Comparison of ENCODE assay signal across 29 cellular contexts in genomic region chr1:60657926-60658325, GRCh38.
DNase-seq lines count a peak whose midpoint lies in the region; ATAC-seq and TF ChIP-seq lines count a peak whose summit lies in the region.
"Had no signal": no experiment of that assay in that cellular context is flagged by ENCODE, and none has a peak within 500 bp of the region (broad histone marks: within the 10 kb centered on the region; RNA-seq: fewer than 3 reads in every experiment).

No MANE protein-coding gene starts in this region.

- H3K4me3 Mint-ChIP-seq in activated CD8-positive, alpha-beta memory T cell treated with anti-CD3 and anti-CD28 coated beads, Interleukin-2, amount 10 ng/mL, durations not matched to agents 7 days and 5 days: no peak overlapping the region
- H3K4me3 Mint-ChIP-seq in Calu3 (ENCODE audit: low read depth, unreplicated experiment): no peak overlapping the region
- H3K4me3 Mint-ChIP-seq in activated CD8-positive, alpha-beta T cell treated with anti-CD3 and anti-CD28 coated beads, Interleukin-2, amount 10 ng/mL, durations not matched to agents 7 days and 5 days: no peak overlapping the region
- H3K4me3 Mint-ChIP-seq: activated CD4-positive, alpha-beta T cell treated with anti-CD3 and anti-CD28 coated beads, Interleukin-2, amount 10 ng/mL, durations not matched to agents 7 days and 5 days; activated naive CD4-positive, alpha-beta T cell treated with anti-CD3 and anti-CD28 coated beads for 36 hours; activated T-cell treated with anti-CD3 and anti-CD28 coated beads, Interleukin-2, amount 50 U/mL, for 72 hours; B cell; CD8-positive, alpha-beta T cell; immature natural killer cell; WTC11 had no signal

- no peaks in the 10 kb centered on the region for H3K9me3 Mint-ChIP-seq in activated CD8-positive, alpha-beta memory T cell treated with anti-CD3 and anti-CD28 coated beads, Interleukin-2, amount 10 ng/mL, durations not matched to agents 7 days and 5 days (ENCODE audit: low read depth)
- H3K9me3 Mint-ChIP-seq in Calu3 (ENCODE audit: low read depth, unreplicated experiment): peaks cover 2% of the 10 kb centered on the region
- no peaks in the 10 kb centered on the region for H3K9me3 Mint-ChIP-seq in activated CD8-positive, alpha-beta T cell treated with anti-CD3 and anti-CD28 coated beads, Interleukin-2, amount 10 ng/mL, durations not matched to agents 7 days and 5 days (ENCODE audit: insufficient read depth)
- H3K9me3 Mint-ChIP-seq: activated naive CD4-positive, alpha-beta T cell treated with anti-CD3 and anti-CD28 coated beads for 36 hours; activated T-cell treated with anti-CD3 and anti-CD28 coated beads, Interleukin-2, amount 50 U/mL, for 72 hours; CD8-positive, alpha-beta T cell had no signal

- BruUV-seq in Calu3 (replicated peaks; lab: Mats Ljungman, UMichigan): no TSS peak

- H3K4me1 Mint-ChIP-seq in activated CD8-positive, alpha-beta memory T cell treated with anti-CD3 and anti-CD28 coated beads, Interleukin-2, amount 10 ng/mL, durations not matched to agents 7 days and 5 days: no peaks in the 10 kb centered on the region
- no peaks in the 10 kb centered on the region for H3K4me1 Mint-ChIP-seq in Calu3 (ENCODE audit: low read depth, unreplicated experiment)
- no peaks in the 10 kb centered on the region for H3K4me1 Mint-ChIP-seq in activated CD8-positive, alpha-beta T cell treated with anti-CD3 and anti-CD28 coated beads, Interleukin-2, amount 10 ng/mL, durations not matched to agents 7 days and 5 days (ENCODE audit: low read depth)
- H3K4me1 Mint-ChIP-seq: activated CD4-positive, alpha-beta T cell treated with anti-CD3 and anti-CD28 coated beads, Interleukin-2, amount 10 ng/mL, durations not matched to agents 7 days and 5 days; B cell; immature natural killer cell; WTC11 had no signal

- intact Hi-C loops in Calu3 (cut with micrococcal nuclease; ENCODE audit: unreplicated experiment): no loop called here

- H3K27me3 Mint-ChIP-seq in activated CD8-positive, alpha-beta memory T cell treated with anti-CD3 and anti-CD28 coated beads, Interleukin-2, amount 10 ng/mL, durations not matched to agents 7 days and 5 days: no peaks in the 10 kb centered on the region
- no peaks in the 10 kb centered on the region for H3K27me3 Mint-ChIP-seq in Calu3 (ENCODE audit: unreplicated experiment)
- no peaks in the 10 kb centered on the region for H3K27me3 Mint-ChIP-seq in activated CD8-positive, alpha-beta T cell treated with anti-CD3 and anti-CD28 coated beads, Interleukin-2, amount 10 ng/mL, durations not matched to agents 7 days and 5 days (ENCODE audit: low read depth)
- H3K27me3 Mint-ChIP-seq: activated CD4-positive, alpha-beta T cell treated with anti-CD3 and anti-CD28 coated beads, Interleukin-2, amount 10 ng/mL, durations not matched to agents 7 days and 5 days; B cell had no signal

- H3K27me3 ChIP-seq in BLaER1: no peaks in the 10 kb centered on the region
- H3K27me3 ChIP-seq: MG63, testis had no signal

- no peak overlapping the region for H3K9ac ChIP-seq in BLaER1
- H3K9ac ChIP-seq: parathyroid adenoma had no signal

- H3K4me3 ChIP-seq in BLaER1: no peak overlapping the region
- H3K4me3 ChIP-seq: coronary artery, MG63, smooth muscle cell, testis had no signal

- H3K4me1 ChIP-seq in BLaER1: peaks cover 9% of the 10 kb centered on the region; the same call in 1 of the 2 replicates
- H3K4me1 ChIP-seq: parathyroid adenoma, testis had no signal

- H3K36me3 Mint-ChIP-seq in activated CD8-positive, alpha-beta memory T cell treated with anti-CD3 and anti-CD28 coated beads, Interleukin-2, amount 10 ng/mL, durations not matched to agents 7 days and 5 days: no peaks in the 10 kb centered on the region
- H3K36me3 Mint-ChIP-seq in Calu3 (ENCODE audit: insufficient read depth, unreplicated experiment): no peaks in the 10 kb centered on the region
- no peaks in the 10 kb centered on the region for H3K36me3 Mint-ChIP-seq in activated CD8-positive, alpha-beta T cell treated with anti-CD3 and anti-CD28 coated beads, Interleukin-2, amount 10 ng/mL, durations not matched to agents 7 days and 5 days (ENCODE audit: low read depth)
- H3K36me3 Mint-ChIP-seq: CD8-positive, alpha-beta T cell; immature natural killer cell; WTC11 had no signal

- H3K27ac ChIP-seq in BLaER1: no peak overlapping the region
- H3K27ac ChIP-seq: coronary artery, parathyroid adenoma, testis had no signal

- CTCF ChIA-PET in activated CD8-positive, alpha-beta memory T cell treated with anti-CD3 and anti-CD28 coated beads, Interleukin-2, amount 10 ng/mL, durations not matched to agents 7 days and 5 days (lab: Charles Lee): no interaction called here
- CTCF ChIA-PET in Calu3 (lab: Charles Lee): no interaction called here
- CTCF ChIA-PET in activated CD8-positive, alpha-beta T cell treated with anti-CD3 and anti-CD28 coated beads, Interleukin-2, amount 10 ng/mL, durations not matched to agents 7 days and 5 days (lab: Charles Lee): no interaction called here

- no peak for TF ChIP-seq CTCF in Calu3 (IDR thresholded peaks at IDR 0.05; ENCODE audit: unreplicated experiment)

- no peaks in the 10 kb centered on the region for H4K20me1 ChIP-seq in BLaER1

- no peaks in the 10 kb centered on the region for H3K36me3 ChIP-seq in BLaER1
- H3K36me3 ChIP-seq: MG63 had no signal

- H3K27ac Mint-ChIP-seq in activated CD8-positive, alpha-beta memory T cell treated with anti-CD3 and anti-CD28 coated beads, Interleukin-2, amount 10 ng/mL, durations not matched to agents 7 days and 5 days: no peak overlapping the region
- H3K27ac Mint-ChIP-seq in Calu3 (ENCODE audit: unreplicated experiment): no peak overlapping the region
- no peak overlapping the region for H3K27ac Mint-ChIP-seq in activated CD8-positive, alpha-beta T cell treated with anti-CD3 and anti-CD28 coated beads, Interleukin-2, amount 10 ng/mL, durations not matched to agents 7 days and 5 days
- H3K27ac Mint-ChIP-seq: activated CD4-positive, alpha-beta T cell treated with anti-CD3 and anti-CD28 coated beads, Interleukin-2, amount 10 ng/mL, durations not matched to agents 7 days and 5 days; activated naive CD4-positive, alpha-beta T cell treated with anti-CD3 and anti-CD28 coated beads for 36 hours; activated T-cell treated with anti-CD3 and anti-CD28 coated beads, Interleukin-2, amount 50 U/mL, for 72 hours; B cell; CD8-positive, alpha-beta T cell; immature natural killer cell; WTC11 had no signal

- H3K4me2 ChIP-seq in BLaER1: peak overlapping the region; percentile 6; the same call in 1 of the 2 replicates
- H3K4me2 ChIP-seq: smooth muscle cell had no signal

- no peaks in the 10 kb centered on the region for H3K9me3 ChIP-seq in BLaER1
- H3K9me3 ChIP-seq: MG63, testis had no signal

- DNase-seq in NCI-H146 (lab: John Stamatoyannopoulos, UW) (peak; percentile 26), NCI-H345 treated with DMSO at 0.1 percent for 48 hours (lab: John Stamatoyannopoulos, UW; ENCODE audit: unreplicated experiment) (peak; percentile 58), medulla oblongata (ENCODE audit: extremely low spot score) (peak; percentile 42), Calu3 (no peak)
- no peak for DNase-seq in activated CD8-positive, alpha-beta memory T cell treated with anti-CD3 and anti-CD28 coated beads, Interleukin-2, amount 10 ng/mL, durations not matched to agents 7 days and 5 days
- no peak for DNase-seq in activated CD8-positive, alpha-beta T cell treated with anti-CD3 and anti-CD28 coated beads, Interleukin-2, amount 10 ng/mL, durations not matched to agents 7 days and 5 days
- DNase-seq: activated CD4-positive, alpha-beta T cell treated with anti-CD3 and anti-CD28 coated beads, Interleukin-2, amount 10 ng/mL, durations not matched to agents 7 days and 5 days; activated naive CD4-positive, alpha-beta T cell treated with anti-CD3 and anti-CD28 coated beads for 36 hours; activated T-cell treated with anti-CD3 and anti-CD28 coated beads, Interleukin-2, amount 50 U/mL, for 72 hours; CD8-positive, alpha-beta T cell; effector CD8-positive, alpha-beta T cell; H7; immature natural killer cell; KG1; mesenchymal stem cell; MG63; NCI-H1436 treated with DMSO at 0.1 percent for 48 hours; NCI-H446; PC-3; right cardiac atrium; stimulated activated naive CD4-positive, alpha-beta T cell; testis had no signal

- ATAC-seq in activated CD8-positive, alpha-beta memory T cell treated with anti-CD3 and anti-CD28 coated beads, Interleukin-2, amount 10 ng/mL, durations not matched to agents 7 days and 5 days: no peak
- no peak for ATAC-seq in activated CD8-positive, alpha-beta T cell treated with anti-CD3 and anti-CD28 coated beads, Interleukin-2, amount 10 ng/mL, durations not matched to agents 7 days and 5 days
- ATAC-seq: activated T-cell treated with anti-CD3 and anti-CD28 coated beads, Interleukin-2, amount 50 U/mL, for 72 hours; CD8-positive, alpha-beta T cell; left lobe of liver; PC-3; right cardiac atrium; WTC11 had no signal

- POLR2A ChIA-PET in activated CD8-positive, alpha-beta T cell treated with anti-CD3 and anti-CD28 coated beads, Interleukin-2, amount 10 ng/mL, durations not matched to agents 7 days and 5 days (lab: Charles Lee): no interaction called here

Comparison
In these comparisons a context has a peak if more than half of its experiments do, and no peak if none do; other contexts are left out.
1. DNase-seq: peak in NCI-H146 (single experiment), NCI-H345 treated with DMSO at 0.1 percent for 48 hours (single experiment) and medulla oblongata (single experiment); none in activated CD8-positive, alpha-beta memory T cell treated with anti-CD3 and anti-CD28 coated beads, Interleukin-2, amount 10 ng/mL, durations not matched to agents 7 days and 5 days (single experiment), Calu3 (single experiment) and activated CD8-positive, alpha-beta T cell treated with anti-CD3 and anti-CD28 coated beads, Interleukin-2, amount 10 ng/mL, durations not matched to agents 7 days and 5 days (single experiment).